8 cellular contexts compared by ENCODE assay signal in genomic region chr19:13850910-13851753, GRCh38. TPM values are rescaled to one million over a fixed set of nuclear protein-coding genes. Genes with fewer than 3 reads are reported as not detected.
A peak's percentile ranks its signal among the peaks of the same experiment; 100 is the strongest.
DNase-seq lines count a peak whose midpoint lies in the region; TF ChIP-seq lines count a peak whose summit lies in the region.

No MANE protein-coding gene starts in this region.

- POLR2A ChIA-PET in AG04450 (lab: Yijun Ruan, JAX): interaction anchor here (1.0 to 3.9 kb wide), 7 partner anchors 10 to 63 kb away, joined by 3 to 33 read pairs (median 5); partner anchors contain the start of gene ZSWIM4
- POLR2A ChIA-PET in GM10248 (lab: Yijun Ruan, JAX): interaction anchor here (0.9 kb wide), 1 partner anchor 12 kb away, joined by 5 read pairs; no protein-coding TSS in a partner anchor

- H3K9me3 ChIP-seq in AG04450 (ENCODE audit: control insufficient read depth, insufficient read depth, low read length) (no peaks in the 10 kb centered on the region), MG63 (no peaks in the 10 kb centered on the region)

- H3K27ac Mint-ChIP-seq in endothelial cell (ENCODE audit: unreplicated experiment): peak overlapping the region; percentile 92
- H3K27ac Mint-ChIP-seq in mesothelial cell of epicardium: peak overlapping the region; percentile 99

- no peaks in the 10 kb centered on the region for H3K36me3 ChIP-seq in MG63

- H3K4me3 ChIP-seq in AG04450 (ENCODE audit: low read depth, low read length): peak overlapping the region; percentile 46
- peak overlapping the region; percentile 22 for H3K4me3 ChIP-seq in MG63

- no peaks in the 10 kb centered on the region for H3K27me3 ChIP-seq in AG04450 (ENCODE audit: control insufficient read depth, insufficient read depth, low read length)
- no peaks in the 10 kb centered on the region for H3K27me3 ChIP-seq in MG63

- H3K4me3 Mint-ChIP-seq in endothelial cell (ENCODE audit: unreplicated experiment): no peak overlapping the region
- H3K4me3 Mint-ChIP-seq in mesothelial cell of epicardium: peak overlapping the region; percentile 48

- DNase-seq in AG04450 (ENCODE audit: low read depth, low spot score): peak; percentile 88
- DNase-seq in MG63: peak; percentile 99
- peak; percentile 65 for DNase-seq in activated T-cell treated with anti-CD3 and anti-CD28 coated beads for 4 hours
- no peak for DNase-seq in endothelial cell (ENCODE audit: low spot score)
- DNase-seq in mesothelial cell of epicardium (ENCODE audit: low spot score in 2 of 2, unreplicated experiment in 2 of 2): peak in 1 of 2 experiments; percentile 70
- DNase-seq in stromal cell of bone marrow (ENCODE audit: low read depth): peak; percentile 82
- no peak for DNase-seq in GM10248 (ENCODE audit: extremely low spot score)
- no peak for DNase-seq in NCI-H510A (lab: John Stamatoyannopoulos, UW)

- H3K36me3 Mint-ChIP-seq in endothelial cell (ENCODE audit: low read depth, unreplicated experiment) (no peaks in the 10 kb centered on the region), mesothelial cell of epicardium (no peaks in the 10 kb centered on the region)

- CTCF ChIA-PET in AG04450 (lab: Charles Lee): interaction anchor here (0.5 to 3.4 kb wide), 2 partner anchors 9 to 11 kb away, joined by 3 to 32 read pairs; no protein-coding TSS in a partner anchor
- CTCF ChIA-PET in GM10248 (lab: Yijun Ruan, JAX): interaction anchor here (1.2 to 9.3 kb wide), 2 partner anchors 11 to 197 kb away, joined by 3 to 90 read pairs; no protein-coding TSS in a partner anchor

- TF ChIP-seq CTCF in AG04450 (IDR thresholded peaks at IDR 0.05; ENCODE audit: low read depth, low read length): no peak
- no peak for TF ChIP-seq CTCF in endothelial cell (IDR thresholded peaks at IDR 0.05; ENCODE audit: unreplicated experiment)
- TF ChIP-seq CTCF in mesothelial cell of epicardium (IDR thresholded peaks at IDR 0.05; ENCODE audit: unreplicated experiment): no peak
- TF ChIP-seq CTCF in GM10248 (IDR thresholded peaks at IDR 0.05; ENCODE audit: control extremely low read depth, extremely low read depth, low read depth, missing control alignments): no peak

- H3K4me1 Mint-ChIP-seq in endothelial cell (ENCODE audit: unreplicated experiment) (peaks cover 7% of the 10 kb centered on the region), mesothelial cell of epicardium (peaks cover 29% of the 10 kb centered on the region)

- H3K27ac ChIP-seq in AG04450 (ENCODE audit: low read depth, low read length): peak overlapping the region; percentile 100

- H3K27me3 Mint-ChIP-seq in endothelial cell (ENCODE audit: unreplicated experiment): peaks cover 19% of the 10 kb centered on the region
- no peaks in the 10 kb centered on the region for H3K27me3 Mint-ChIP-seq in mesothelial cell of epicardium (ENCODE audit: low read depth)

- H3K9me3 Mint-ChIP-seq in endothelial cell (ENCODE audit: unreplicated experiment) (no peaks in the 10 kb centered on the region), mesothelial cell of epicardium (no peaks in the 10 kb centered on the region)

RNA-seq across cellular contexts. Expression of gene NANOS3, which starts 25.8 kb away (rescaled TPM):
- polyA plus RNA-seq in AG04450 (2011; rRNA removed): 0.36 and 0.37 TPM in 2 replicates
- not detected in 2 replicates for polyA minus RNA-seq in AG04450 (2011; rRNA and poly(A)+ RNA removed)
- not detected in 2 replicates for total RNA-seq in MG63 (2014; rRNA removed; shearing (Covaris generic); ENCODE audit: low replicate concordance)
- total RNA-seq in endothelial cell (ENCODE audit: unreplicated experiment) (0.69 TPM), mesothelial cell of epicardium (4.9 to 8.6 TPM (median 8.2 TPM) in 3 replicates)

RNA-seq across cellular contexts. Expression of gene BRME1, which starts 54.8 kb away (rescaled TPM):
- polyA plus RNA-seq in AG04450 (2011; rRNA removed): 0.12 and 0.17 TPM in 2 replicates
- 0.43 TPM in 1 of 2 replicates, not detected in the other for polyA minus RNA-seq in AG04450 (2011; rRNA and poly(A)+ RNA removed)
- 5.1 and 8.4 TPM in 2 replicates for total RNA-seq in MG63 (2014; rRNA removed; shearing (Covaris generic); ENCODE audit: low replicate concordance)
- total RNA-seq in endothelial cell (ENCODE audit: unreplicated experiment): 3.4 TPM
- total RNA-seq in mesothelial cell of epicardium: 6.3 to 7.2 TPM (median 7.0 TPM) in 3 replicates

RNA-seq across cellular contexts. Expression of gene CC2D1A, which starts 54.9 kb away (rescaled TPM):
- 5.1 and 6.7 TPM in 2 replicates for polyA plus RNA-seq in AG04450 (2011; rRNA removed)
- polyA minus RNA-seq in AG04450 (2011; rRNA and poly(A)+ RNA removed): 7.0 and 13.7 TPM in 2 replicates
- 26.2 and 27.3 TPM in 2 replicates for total RNA-seq in MG63 (2014; rRNA removed; shearing (Covaris generic); ENCODE audit: low replicate concordance)
- total RNA-seq in endothelial cell (ENCODE audit: unreplicated experiment) (17.1 TPM), mesothelial cell of epicardium (59.2 to 66.0 TPM (median 62.8 TPM) in 3 replicates)

RNA-seq across cellular contexts. Expression of gene ZSWIM4, which starts 55.9 kb away (rescaled TPM):
- polyA plus RNA-seq in AG04450 (2011; rRNA removed): 2.3 and 3.4 TPM in 2 replicates
- polyA minus RNA-seq in AG04450 (2011; rRNA and poly(A)+ RNA removed): 3.6 and 5.0 TPM in 2 replicates
- total RNA-seq in MG63 (2014; rRNA removed; shearing (Covaris generic); ENCODE audit: low replicate concordance): 4.8 and 7.9 TPM in 2 replicates
- total RNA-seq in endothelial cell (ENCODE audit: unreplicated experiment) (43.7 TPM), mesothelial cell of epicardium (21.5 to 23.6 TPM (median 22.7 TPM) in 3 replicates)

Comparison
In these comparisons a context has a peak if more than half of its experiments do, and no peak if none do; other contexts are left out.
1. DNase-seq: peak in AG04450 (single experiment), MG63 (single experiment), activated T-cell treated with anti-CD3 and anti-CD28 coated beads for 4 hours (single experiment) and stromal cell of bone marrow (single experiment); none in endothelial cell (single experiment), GM10248 (single experiment) and NCI-H510A (single experiment).